1 cellular context compared by ENCODE assay signal in the genomic region with DNA sequence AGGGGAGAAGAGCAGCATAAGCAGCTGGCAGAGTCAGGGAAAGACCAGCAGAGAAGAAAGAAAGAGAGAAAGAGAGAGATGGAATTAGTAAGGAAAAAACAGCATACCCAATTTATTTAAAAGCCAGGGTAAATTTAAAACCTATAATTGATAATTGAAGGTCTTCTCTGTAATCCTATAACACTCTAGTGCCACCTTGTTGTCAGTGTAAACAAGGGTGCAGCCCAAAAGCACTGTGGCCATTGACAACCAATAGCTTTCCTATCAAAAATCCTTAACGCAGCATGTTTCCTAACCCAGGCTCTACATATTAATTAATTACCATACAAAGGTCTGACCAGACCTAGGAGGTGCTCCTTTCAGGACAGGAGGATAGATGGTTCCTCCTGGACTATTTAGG.
TF ChIP-seq lines count a peak whose summit lies in the region.

No MANE protein-coding gene starts in this region.

TF ChIP-seq in H1, 55 proteins besides CTCF, POLR2A, EP300 and RAD21:
- TF ChIP-seq HDAC2 (IDR thresholded peaks at IDR 0.05; ENCODE audit: borderline replicate concordance in 1 of 2, low read depth in 2 of 2, low read length in 2 of 2) (no peak), RBBP5 (IDR thresholded peaks at IDR 0.05; ENCODE audit: borderline replicate concordance, low read depth, low read length) (no peak), BRCA1 (IDR thresholded peaks at IDR 0.05; ENCODE audit: low read depth, low read length) (no peak), TEAD4 (IDR thresholded peaks at IDR 0.05; ENCODE audit: low read depth, low read length) (no peak), TBP (IDR thresholded peaks at IDR 0.05; ENCODE audit: low read depth, low read length) (no peak), ASH2L (IDR thresholded peaks at IDR 0.05; ENCODE audit: low read length) (no peak), CBX8 (IDR thresholded peaks at IDR 0.05; ENCODE audit: borderline replicate concordance, low read depth, low read length) (no peak), HDAC6 (IDR thresholded peaks at IDR 0.05; ENCODE audit: low read depth, low read length) (no peak), POLR2AphosphoS5 (IDR thresholded peaks at IDR 0.05; ENCODE audit: low read depth, low read length) (no peak), CHD2 (IDR thresholded peaks at IDR 0.05; ENCODE audit: low read length) (no peak), MAFK (IDR thresholded peaks at IDR 0.05; ENCODE audit: low read depth, low read length) (no peak), POU5F1 (IDR thresholded peaks at IDR 0.05; ENCODE audit: low read depth, low read length) (no peak), RXRA (IDR thresholded peaks at IDR 0.05; ENCODE audit: insufficient read depth, low read depth, low read length) (no peak), SAP30 (IDR thresholded peaks at IDR 0.05; ENCODE audit: insufficient read depth, insufficient replicate concordance, low read length) (no peak), TAF1 (IDR thresholded peaks at IDR 0.05; ENCODE audit: low read depth, low read length) (no peak)
- TF ChIP-seq, protein P1, sequence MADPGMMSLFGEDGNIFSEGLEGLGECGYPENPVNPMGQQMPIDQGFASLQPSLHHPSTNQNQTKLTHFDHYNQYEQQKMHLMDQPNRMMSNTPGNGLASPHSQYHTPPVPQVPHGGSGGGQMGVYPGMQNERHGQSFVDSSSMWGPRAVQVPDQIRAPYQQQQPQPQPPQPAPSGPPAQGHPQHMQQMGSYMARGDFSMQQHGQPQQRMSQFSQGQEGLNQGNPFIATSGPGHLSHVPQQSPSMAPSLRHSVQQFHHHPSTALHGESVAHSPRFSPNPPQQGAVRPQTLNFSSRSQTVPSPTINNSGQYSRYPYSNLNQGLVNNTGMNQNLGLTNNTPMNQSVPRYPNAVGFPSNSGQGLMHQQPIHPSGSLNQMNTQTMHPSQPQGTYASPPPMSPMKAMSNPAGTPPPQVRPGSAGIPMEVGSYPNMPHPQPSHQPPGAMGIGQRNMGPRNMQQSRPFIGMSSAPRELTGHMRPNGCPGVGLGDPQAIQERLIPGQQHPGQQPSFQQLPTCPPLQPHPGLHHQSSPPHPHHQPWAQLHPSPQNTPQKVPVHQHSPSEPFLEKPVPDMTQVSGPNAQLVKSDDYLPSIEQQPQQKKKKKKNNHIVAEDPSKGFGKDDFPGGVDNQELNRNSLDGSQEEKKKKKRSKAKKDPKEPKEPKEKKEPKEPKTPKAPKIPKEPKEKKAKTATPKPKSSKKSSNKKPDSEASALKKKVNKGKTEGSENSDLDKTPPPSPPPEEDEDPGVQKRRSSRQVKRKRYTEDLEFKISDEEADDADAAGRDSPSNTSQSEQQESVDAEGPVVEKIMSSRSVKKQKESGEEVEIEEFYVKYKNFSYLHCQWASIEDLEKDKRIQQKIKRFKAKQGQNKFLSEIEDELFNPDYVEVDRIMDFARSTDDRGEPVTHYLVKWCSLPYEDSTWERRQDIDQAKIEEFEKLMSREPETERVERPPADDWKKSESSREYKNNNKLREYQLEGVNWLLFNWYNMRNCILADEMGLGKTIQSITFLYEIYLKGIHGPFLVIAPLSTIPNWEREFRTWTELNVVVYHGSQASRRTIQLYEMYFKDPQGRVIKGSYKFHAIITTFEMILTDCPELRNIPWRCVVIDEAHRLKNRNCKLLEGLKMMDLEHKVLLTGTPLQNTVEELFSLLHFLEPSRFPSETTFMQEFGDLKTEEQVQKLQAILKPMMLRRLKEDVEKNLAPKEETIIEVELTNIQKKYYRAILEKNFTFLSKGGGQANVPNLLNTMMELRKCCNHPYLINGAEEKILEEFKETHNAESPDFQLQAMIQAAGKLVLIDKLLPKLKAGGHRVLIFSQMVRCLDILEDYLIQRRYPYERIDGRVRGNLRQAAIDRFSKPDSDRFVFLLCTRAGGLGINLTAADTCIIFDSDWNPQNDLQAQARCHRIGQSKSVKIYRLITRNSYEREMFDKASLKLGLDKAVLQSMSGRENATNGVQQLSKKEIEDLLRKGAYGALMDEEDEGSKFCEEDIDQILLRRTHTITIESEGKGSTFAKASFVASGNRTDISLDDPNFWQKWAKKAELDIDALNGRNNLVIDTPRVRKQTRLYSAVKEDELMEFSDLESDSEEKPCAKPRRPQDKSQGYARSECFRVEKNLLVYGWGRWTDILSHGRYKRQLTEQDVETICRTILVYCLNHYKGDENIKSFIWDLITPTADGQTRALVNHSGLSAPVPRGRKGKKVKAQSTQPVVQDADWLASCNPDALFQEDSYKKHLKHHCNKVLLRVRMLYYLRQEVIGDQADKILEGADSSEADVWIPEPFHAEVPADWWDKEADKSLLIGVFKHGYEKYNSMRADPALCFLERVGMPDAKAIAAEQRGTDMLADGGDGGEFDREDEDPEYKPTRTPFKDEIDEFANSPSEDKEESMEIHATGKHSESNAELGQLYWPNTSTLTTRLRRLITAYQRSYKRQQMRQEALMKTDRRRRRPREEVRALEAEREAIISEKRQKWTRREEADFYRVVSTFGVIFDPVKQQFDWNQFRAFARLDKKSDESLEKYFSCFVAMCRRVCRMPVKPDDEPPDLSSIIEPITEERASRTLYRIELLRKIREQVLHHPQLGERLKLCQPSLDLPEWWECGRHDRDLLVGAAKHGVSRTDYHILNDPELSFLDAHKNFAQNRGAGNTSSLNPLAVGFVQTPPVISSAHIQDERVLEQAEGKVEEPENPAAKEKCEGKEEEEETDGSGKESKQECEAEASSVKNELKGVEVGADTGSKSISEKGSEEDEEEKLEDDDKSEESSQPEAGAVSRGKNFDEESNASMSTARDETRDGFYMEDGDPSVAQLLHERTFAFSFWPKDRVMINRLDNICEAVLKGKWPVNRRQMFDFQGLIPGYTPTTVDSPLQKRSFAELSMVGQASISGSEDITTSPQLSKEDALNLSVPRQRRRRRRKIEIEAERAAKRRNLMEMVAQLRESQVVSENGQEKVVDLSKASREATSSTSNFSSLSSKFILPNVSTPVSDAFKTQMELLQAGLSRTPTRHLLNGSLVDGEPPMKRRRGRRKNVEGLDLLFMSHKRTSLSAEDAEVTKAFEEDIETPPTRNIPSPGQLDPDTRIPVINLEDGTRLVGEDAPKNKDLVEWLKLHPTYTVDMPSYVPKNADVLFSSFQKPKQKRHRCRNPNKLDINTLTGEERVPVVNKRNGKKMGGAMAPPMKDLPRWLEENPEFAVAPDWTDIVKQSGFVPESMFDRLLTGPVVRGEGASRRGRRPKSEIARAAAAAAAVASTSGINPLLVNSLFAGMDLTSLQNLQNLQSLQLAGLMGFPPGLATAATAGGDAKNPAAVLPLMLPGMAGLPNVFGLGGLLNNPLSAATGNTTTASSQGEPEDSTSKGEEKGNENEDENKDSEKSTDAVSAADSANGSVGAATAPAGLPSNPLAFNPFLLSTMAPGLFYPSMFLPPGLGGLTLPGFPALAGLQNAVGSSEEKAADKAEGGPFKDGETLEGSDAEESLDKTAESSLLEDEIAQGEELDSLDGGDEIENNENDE (IDR thresholded peaks at IDR 0.05; ENCODE audit: insufficient replicate concordance, low read length): no peak
TF ChIP-seq in H1: peak in this region for 0.
